Comparison of ENCODE assay signal across 15 cellular contexts in the genomic region with DNA sequence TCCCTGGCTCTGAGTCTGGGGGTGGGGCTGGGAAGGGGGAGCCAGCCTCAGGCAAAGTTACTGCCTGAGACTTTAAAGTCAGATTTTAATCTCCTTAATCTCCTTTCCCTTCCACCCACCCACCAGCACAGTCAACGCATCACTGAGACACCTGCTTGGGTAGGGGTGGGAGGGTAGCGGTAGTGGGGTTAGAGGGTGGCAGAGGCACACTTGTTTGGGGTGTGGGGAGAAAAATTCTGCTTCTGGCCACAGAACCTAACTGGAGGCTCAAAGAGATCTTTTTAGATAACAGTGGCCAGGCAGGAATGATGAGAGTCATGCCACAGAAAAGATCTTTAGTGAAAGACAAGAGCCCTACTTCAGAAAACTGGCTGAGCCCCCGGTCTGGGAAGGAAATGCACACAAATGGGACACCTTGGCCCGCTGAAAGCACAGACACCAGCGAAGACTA. TPM values are rescaled to one million over a fixed set of nuclear protein-coding genes. Genes with fewer than 3 reads are reported as not detected.
A peak's percentile ranks its signal among the peaks of the same experiment; 100 is the strongest.
DNase-seq lines count a peak whose midpoint lies in the region; ATAC-seq and TF ChIP-seq lines count a peak whose summit lies in the region.
"Had no signal": no experiment of that assay in that cellular context is flagged by ENCODE, and none has a peak within 500 bp of the region (broad histone marks: within the 10 kb centered on the region; RNA-seq: fewer than 3 reads in every experiment).

No MANE protein-coding gene starts in this region.

- no peaks in the 10 kb centered on the region for H3K27me3 ChIP-seq in HAP-1 (ENCODE audit: low read depth)
- H3K27me3 ChIP-seq in WERI-Rb-1 (ENCODE audit: insufficient read depth, low read depth, severe bottlenecking), result no peaks in the 10 kb centered on the region
- H3K27me3 ChIP-seq in left ventricle myocardium inferior (ENCODE audit: low read depth), result peaks cover 15% of the 10 kb centered on the region

- H3K9me3 Mint-ChIP-seq in stimulated activated naive B cell treated with anti-CD40 and anti-IgM and Interleukin-4, amounts not matched to agents 10 μg/mL and 1 μg/mL and 100 μg/mL, for 72 hours, result peaks cover 0 to 2% of the 10 kb centered on the region in 2 donors

- peaks cover 7% of the 10 kb centered on the region; the same call in 1 of the 2 replicates for H3K4me1 ChIP-seq in HAP-1
- no peaks in the 10 kb centered on the region for H3K4me1 ChIP-seq in left ventricle myocardium inferior
- H3K4me1 ChIP-seq: heart right ventricle had no signal

- no peak overlapping the region for H3K4me3 Mint-ChIP-seq in stimulated activated naive B cell treated with anti-CD40 and anti-IgM and Interleukin-4, amounts not matched to agents 10 μg/mL and 1 μg/mL and 100 μg/mL, for 72 hours
- H3K4me3 Mint-ChIP-seq: B cell had no signal

- no peaks in the 10 kb centered on the region for H3K9me3 ChIP-seq in HAP-1
- H3K9me3 ChIP-seq in WERI-Rb-1 (ENCODE audit: severe bottlenecking), result no peaks in the 10 kb centered on the region
- H3K9me3 ChIP-seq in left ventricle myocardium inferior (replicated peaks), result no peaks in the 10 kb centered on the region

- in situ Hi-C loops in HAP-1 (cut with MboI; ENCODE audit: low sequenced_read_pairs) (no loop called here), G401 (cut with HindIII; ENCODE audit: low sequenced_read_pairs) (no loop called here)

- H3K4me3 ChIP-seq in HAP-1 (no peak overlapping the region), WERI-Rb-1 (ENCODE audit: low read depth, low read length) (no peak overlapping the region), left ventricle myocardium inferior (no peak overlapping the region)
- H3K4me3 ChIP-seq: heart right ventricle, skin epidermis had no signal

- no peaks in the 10 kb centered on the region for H3K4me1 Mint-ChIP-seq in stimulated activated naive B cell treated with anti-CD40 and anti-IgM and Interleukin-4, amounts not matched to agents 10 μg/mL and 1 μg/mL and 100 μg/mL, for 72 hours
- H3K4me1 Mint-ChIP-seq: B cell had no signal

- H3K36me3 ChIP-seq in HAP-1 (replicated peaks) (no peaks in the 10 kb centered on the region), WERI-Rb-1 (no peaks in the 10 kb centered on the region), left ventricle myocardium inferior (no peaks in the 10 kb centered on the region)
- H3K36me3 ChIP-seq: heart right ventricle had no signal

- no peak for ATAC-seq in stimulated activated naive B cell treated with anti-CD40 and anti-IgM and Interleukin-4, amounts not matched to agents 10 μg/mL and 1 μg/mL and 100 μg/mL, for 72 hours (replicated peaks)
- ATAC-seq in left ventricle myocardium superior, result no peak
- ATAC-seq: heart right ventricle, left cardiac atrium had no signal

- no peaks in the 10 kb centered on the region for H3K36me3 Mint-ChIP-seq in stimulated activated naive B cell treated with anti-CD40 and anti-IgM and Interleukin-4, amounts not matched to agents 10 μg/mL and 1 μg/mL and 100 μg/mL, for 72 hours

- DNase-seq in HAP-1 (ENCODE audit: low spot score in 2 of 2) (peak; percentile 34 to 58), WERI-Rb-1 (peak; percentile 24), left ventricle myocardium inferior (no peak), left ventricle myocardium superior (no peak), G401 (ENCODE audit: low spot score) (no peak)
- DNase-seq in activated naive CD4-positive, alpha-beta T cell treated with anti-CD3 and anti-CD28 coated beads, Interleukin-2, amount 50 U/mL, for 16 hours, result peak; percentile 60
- DNase-seq in stimulated activated CD4-positive, alpha-beta T cell treated with anti-CD3 and anti-CD28 coated beads, Interleukin-1b, Interleukin-23, amount 100 ng/mL, for 48 hours, result peak; percentile 50
- DNase-seq in stimulated activated naive B cell treated with anti-CD40 and anti-IgM and Interleukin-4, amounts not matched to agents 10 μg/mL and 1 μg/mL and 100 μg/mL, for 72 hours, result no peak
- DNase-seq: heart right ventricle, KBM-7, left cardiac atrium, NCI-H2029 treated with DMSO at 0.1 percent for 48 hours had no signal

- TF ChIP-seq CTCF in WERI-Rb-1 (IDR thresholded peaks at IDR 0.05; ENCODE audit: low read depth, low read length) (no peak), left ventricle myocardium inferior (IDR thresholded peaks at IDR 0.05; ENCODE audit: borderline replicate concordance) (no peak)

- peaks cover 17 to 18% of the 10 kb centered on the region in 2 donors for H3K27me3 Mint-ChIP-seq in stimulated activated naive B cell treated with anti-CD40 and anti-IgM and Interleukin-4, amounts not matched to agents 10 μg/mL and 1 μg/mL and 100 μg/mL, for 72 hours

- H3K27ac ChIP-seq in WERI-Rb-1 (no peak overlapping the region), left ventricle myocardium inferior (replicated peaks) (no peak overlapping the region)

- intact Hi-C loops in left ventricle myocardium inferior (cut with micrococcal nuclease) (no loop called here), left ventricle myocardium superior (cut with micrococcal nuclease) (no loop called here)

- H3K27ac Mint-ChIP-seq in stimulated activated naive B cell treated with anti-CD40 and anti-IgM and Interleukin-4, amounts not matched to agents 10 μg/mL and 1 μg/mL and 100 μg/mL, for 72 hours, result no peak overlapping the region
- H3K27ac Mint-ChIP-seq: B cell, nephron had no signal

RNA-seq across cellular contexts. Expression of gene CD247, which starts 44.1 kb away (rescaled TPM):
- total RNA-seq in left ventricle myocardium inferior (0.82 TPM), left ventricle myocardium superior (0.57 TPM)
- total RNA-seq in G401 (2014; rRNA removed; shearing (Covaris generic)), result 9.3 and 11.3 TPM in 2 replicates

Comparison
In these comparisons a context has a peak if more than half of its experiments do, and no peak if none do; other contexts are left out.
1. DNase-seq: peak in HAP-1 (2 of 2), WERI-Rb-1 (single experiment), activated naive CD4-positive, alpha-beta T cell treated with anti-CD3 and anti-CD28 coated beads, Interleukin-2, amount 50 U/mL, for 16 hours (single experiment) and stimulated activated CD4-positive, alpha-beta T cell treated with anti-CD3 and anti-CD28 coated beads, Interleukin-1b, Interleukin-23, amount 100 ng/mL, for 48 hours (single experiment); none in left ventricle myocardium inferior (single experiment), stimulated activated naive B cell treated with anti-CD40 and anti-IgM and Interleukin-4, amounts not matched to agents 10 μg/mL and 1 μg/mL and 100 μg/mL, for 72 hours (single experiment), left ventricle myocardium superior (single experiment) and G401 (single experiment).